In the genomic region with DNA sequence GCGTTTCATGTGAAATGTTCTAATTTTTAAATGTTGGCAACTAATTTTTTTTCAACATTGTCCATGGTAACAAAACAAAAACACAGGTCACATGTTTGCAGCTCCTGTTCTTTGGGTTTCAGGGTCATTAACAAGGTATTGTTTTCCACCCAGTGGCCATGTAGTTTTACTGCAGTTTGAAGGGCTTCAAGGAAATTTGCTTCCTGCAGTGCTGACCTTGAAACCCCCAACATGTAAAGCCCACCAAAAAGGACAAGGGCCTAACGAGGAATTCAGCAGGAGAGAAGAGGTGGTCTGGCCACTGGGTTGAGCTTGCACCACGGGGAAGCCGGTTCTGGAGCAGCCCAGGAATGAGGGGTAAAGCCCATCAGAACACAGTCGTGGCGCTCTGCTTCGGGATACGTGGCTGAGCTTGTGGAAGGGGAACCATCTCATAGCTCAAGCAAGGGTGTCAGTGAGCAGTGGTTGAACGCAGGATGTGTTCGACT, we compare ENCODE assay signal across 9 cellular contexts. TPM values are rescaled to one million over a fixed set of nuclear protein-coding genes. Genes with fewer than 3 reads are reported as not detected.
A peak's percentile ranks its signal among the peaks of the same experiment; 100 is the strongest.
DNase-seq lines count a peak whose midpoint lies in the region; ATAC-seq and TF ChIP-seq lines count a peak whose summit lies in the region.
"Had no signal": no experiment of that assay in that cellular context is flagged by ENCODE, and none has a peak within 500 bp of the region (broad histone marks: within the 10 kb centered on the region; RNA-seq: fewer than 3 reads in every experiment).

No MANE protein-coding gene starts in this region.

- 79 to 84% methylated on average over 10 of the region's 10 CpGs for WGBS in upper lobe of left lung, 2 donors
- WGBS in spleen, 5 donors = 79 to 85% (median 81%) methylated on average over 10 of the region's 10 CpGs

- no peak for TF ChIP-seq EP300 in upper lobe of left lung (IDR thresholded peaks at IDR 0.05)

- H3K27me3 ChIP-seq in GM06990 (replicated peaks; ENCODE audit: control insufficient read depth, insufficient read depth, low read length) (no peaks in the 10 kb centered on the region), upper lobe of left lung (no peaks in the 10 kb centered on the region), spleen (replicated peaks in 1 of 7) (no peaks in the 10 kb centered on the region)

- TF ChIP-seq CTCF in GM06990 (IDR thresholded peaks at IDR 0.05; ENCODE audit: insufficient read depth, low read length, poor library complexity, severe bottlenecking) (peak; percentile 39), upper lobe of left lung (IDR thresholded peaks at IDR 0.05) (peak in 4 of 6 experiments; percentile 5 to 46 (median 26)), spleen (IDR thresholded peaks at IDR 0.05 in 8 of 11, conservative IDR thresholded peaks at IDR 0.05 in 3 of 11) (peak in 4 of 11 experiments; percentile 11 to 27 (median 20))

- DNase-seq in GM06990 (ENCODE audit: extremely low read depth, insufficient read length) = no peak
- DNase-seq in SW480 (ENCODE audit: low spot score) = peak; percentile 45
- no peak for DNase-seq in Right ventricle myocardium superior
- no peak for DNase-seq in upper lobe of left lung
- no peak for DNase-seq in NCI-H1092 treated with DMSO at 0.1 percent for 48 hours (lab: John Stamatoyannopoulos, UW)
- no peak for DNase-seq in spleen
- DNase-seq: activated B cell treated with CpG ODN at 0.5 μM for 24 hours had no signal

- H3K36me3 ChIP-seq in GM06990 (ENCODE audit: control insufficient read depth, insufficient read depth, low read length) (no peaks in the 10 kb centered on the region), upper lobe of left lung (no peaks in the 10 kb centered on the region), spleen (no peaks in the 10 kb centered on the region)

- intact Hi-C loops in Right ventricle myocardium superior (cut with DNase I) = no loop called here
- intact Hi-C loops in spleen (cut with DNase I; ENCODE audit: low total_unique reads) = no loop called here

- H3K9me3 ChIP-seq in upper lobe of left lung (no peaks in the 10 kb centered on the region), spleen (no peaks in the 10 kb centered on the region)

- H3K27ac ChIP-seq in upper lobe of left lung (no peak overlapping the region), spleen (no peak overlapping the region)

- TF ChIP-seq POLR2A in upper lobe of left lung (IDR thresholded peaks at IDR 0.05) (no peak), spleen (IDR thresholded peaks at IDR 0.05) (no peak)

- H3K4me3 ChIP-seq in GM06990 (replicated peaks; ENCODE audit: low read depth, low read length) (no peak overlapping the region), upper lobe of left lung (no peak overlapping the region), spleen (no peak overlapping the region)

- peak; percentile 90 for ATAC-seq in HG02981 (IDR thresholded peaks at IDR 0.05; ENCODE audit: unreplicated experiment)
- ATAC-seq in Right ventricle myocardium superior (ENCODE audit: poor library complexity) = peak; percentile 87
- ATAC-seq in upper lobe of left lung (ENCODE audit: low FRiP score in 2 of 2) = peak in 1 of 2 donors; percentile 63
- no peak for ATAC-seq in HG02798 (IDR thresholded peaks at IDR 0.05; ENCODE audit: poor library complexity, unreplicated experiment)

- no peaks in the 10 kb centered on the region for H3K4me1 ChIP-seq in upper lobe of left lung
- no peaks in the 10 kb centered on the region for H3K4me1 ChIP-seq in spleen

RNA-seq across cellular contexts. Expression of gene KLHL31, which starts 13.9 kb away (rescaled TPM):
- total RNA-seq in Right ventricle myocardium superior (333 TPM), upper lobe of left lung (1 to 10 TPM in 1 of 6 donors, under 1 TPM in 4, not detected in 1; 0.17 to 1.1 (median 0.22) TPM), spleen (under 1 TPM; 0.10 to 0.51 (median 0.23) TPM)
- under 1 TPM; 0.09 to 0.22 (median 0.15) TPM for polyA plus RNA-seq in spleen

Comparison
In these comparisons a context has a peak if more than half of its experiments do, and no peak if none do; other contexts are left out.
1. RNA of gene KLHL31, which starts 13.9 kb away (total RNA-seq): 333 TPM in Right ventricle myocardium superior (single experiment); 0.10 to 0.51 TPM in spleen and 0.17 to 1.1 TPM in upper lobe of left lung; every median in the first group is over 100 times any median in the second.